18 cellular contexts compared by ENCODE assay signal in the genomic region with DNA sequence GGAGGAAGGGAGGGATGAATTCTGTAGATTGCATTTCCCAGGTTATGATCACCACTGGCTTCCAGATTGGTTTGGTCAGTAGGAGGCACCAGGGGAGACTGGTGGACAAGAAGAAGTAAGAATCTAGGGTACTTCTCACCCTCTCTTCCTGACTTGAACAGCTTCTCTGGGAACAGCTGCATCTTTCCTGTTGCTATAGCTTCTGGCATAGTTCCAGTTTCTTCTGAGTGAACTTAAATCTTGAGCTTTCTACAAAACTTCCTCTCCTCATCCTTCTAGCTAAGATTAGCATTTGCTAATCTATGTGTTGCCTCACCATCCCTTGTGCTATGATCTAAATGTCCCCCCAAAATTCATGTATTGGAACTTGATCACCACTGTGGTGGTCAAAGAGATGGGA.
"Had no signal": no experiment of that assay in that cellular context is flagged by ENCODE, and none has a peak within 500 bp of the region (broad histone marks: within the 10 kb centered on the region; RNA-seq: fewer than 3 reads in every experiment).

No MANE protein-coding gene starts in this region.

- H3K36me3 ChIP-seq: brain microvascular endothelial cell, prostate gland, stomach, vagina, WERI-Rb-1 had no signal

- H3K27ac ChIP-seq: brain microvascular endothelial cell, coronary artery, prostate gland, stomach, vagina, WERI-Rb-1 had no signal

- H3K4me1 ChIP-seq: prostate gland, stomach, vagina had no signal

- DNase-seq: activated CD4-positive, alpha-beta T cell treated with anti-CD3 and anti-CD28 coated beads, Interleukin-2, amount 50 U/mL, for 4 hours; activated naive CD4-positive, alpha-beta T cell; activated naive CD8-positive, alpha-beta T cell treated with anti-CD3 and anti-CD28 coated beads, Interleukin-2, amount 10 ng/mL, durations not matched to agents 7 days and 5 days; brain microvascular endothelial cell; central memory CD4-positive, alpha-beta T cell; immature natural killer cell; mesendoderm; naive thymus-derived CD8-positive, alpha-beta T cell; right cardiac atrium; small intestine; stimulated activated CD4-positive, alpha-beta T cell treated with anti-CD3 and anti-CD28 coated beads, Interleukin-4, amount 100 ng/mL, for 1 hour; stomach; T-helper 17 cell; trophoblast cell; WERI-Rb-1 had no signal

- H3K9me3 ChIP-seq: prostate gland, stomach, vagina had no signal

- H3K27me3 ChIP-seq: brain microvascular endothelial cell, stomach, vagina had no signal

- H3K4me3 ChIP-seq: coronary artery, prostate gland, stomach, vagina had no signal
